Comparison of ENCODE assay signal across 36 cellular contexts in the genomic region with DNA sequence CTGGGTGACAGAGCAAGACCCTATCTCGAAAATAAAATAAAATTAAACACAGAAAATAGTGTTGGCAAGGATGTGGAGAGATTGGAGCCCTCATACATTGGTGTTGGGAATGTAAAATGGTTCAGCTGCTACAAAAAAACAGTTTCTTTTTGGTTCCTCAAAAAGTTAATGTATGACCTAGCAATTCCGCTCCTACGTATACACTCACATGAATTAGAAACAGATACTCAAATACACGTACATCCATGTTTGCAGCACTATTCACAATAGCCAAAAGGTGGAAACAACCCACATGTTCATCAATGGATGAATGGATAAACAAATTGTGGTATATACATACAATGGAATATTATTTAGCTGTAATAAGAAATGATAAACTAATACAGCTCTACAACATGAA.
"Had no signal": no experiment of that assay in that cellular context is flagged by ENCODE, and none has a peak within 500 bp of the region (broad histone marks: within the 10 kb centered on the region; RNA-seq: fewer than 3 reads in every experiment).

No MANE protein-coding gene starts in this region.

- DNase-seq: activated effector memory CD4-positive, alpha-beta T cell treated with anti-CD3 and anti-CD28 coated beads, Interleukin-2, amount 50 U/mL, for 16 hours; activated effector memory CD4-positive, alpha-beta T cell treated with Interleukin-2 at 50 U/mL for 16 hours; activated gamma-delta T cell; activated gamma-delta T cell treated with Interleukin-2 at 50 U/mL for 16 hours; activated naive CD4-positive, alpha-beta T cell; activated naive CD4-positive, alpha-beta T cell treated with anti-CD3 and anti-CD28 coated beads for 36 hours; activated naive CD4-positive, alpha-beta T cell treated with anti-CD3 and anti-CD28 coated beads, Interleukin-2, amount 10 ng/mL, durations not matched to agents 7 days and 5 days; activated naive CD4-positive, alpha-beta T cell treated with anti-CD3 and anti-CD28 coated beads, Interleukin-2, amount 50 U/mL, for 16 hours; activated naive CD4-positive, alpha-beta T cell treated with Interleukin-2 at 50 U/mL for 16 hours; activated naive CD8-positive, alpha-beta T cell treated with anti-CD3 and anti-CD28 coated beads for 36 hours; activated naive CD8-positive, alpha-beta T cell treated with anti-CD3 and anti-CD28 coated beads, Interleukin-2, amount 10 ng/mL, durations not matched to agents 7 days and 5 days; activated naive CD8-positive, alpha-beta T cell treated with anti-CD3 and anti-CD28 coated beads, Interleukin-2, amount 50 U/mL, for 24 hours; activated T-cell treated with anti-CD3 and anti-CD28 coated beads, Interleukin-2, amount 50 U/mL, for 4 hours; activated T-cell treated with anti-CD3 and anti-CD28 coated beads, Interleukin-2, amount 50 U/mL, for 48 hours; activated T-cell treated with anti-CD3 and anti-CD28 coated beads, Interleukin-2, amount 50 U/mL, for 72 hours; adrenal gland; amniotic stem cell; amygdala; anterior cingulate cortex; aorta; body of pancreas; brain microvascular endothelial cell; caudate nucleus; central memory CD4-positive, alpha-beta T cell; cerebellar nuclear complex had no signal

- ATAC-seq: activated naive CD4-positive, alpha-beta T cell treated with anti-CD3 and anti-CD28 coated beads, Interleukin-2, amount 50 U/mL, for 72 hours; activated naive CD8-positive, alpha-beta T cell treated with anti-CD3 and anti-CD28 coated beads, Interleukin-2, amount 50 U/mL, for 24 hours; activated T-cell treated with anti-CD3 and anti-CD28 coated beads, Interleukin-2, amount 50 U/mL, for 4 hours; activated T-cell treated with anti-CD3 and anti-CD28 coated beads, Interleukin-2, amount 50 U/mL, for 72 hours; activated T-helper 17 cell treated with anti-CD3 and anti-CD28 coated beads, Interleukin-2, amount 50 U/mL, for 72 hours; body of pancreas had no signal

- H3K4me1 Mint-ChIP-seq: activated naive CD4-positive, alpha-beta T cell treated with anti-CD3 and anti-CD28 coated beads, Interleukin-2, amount 10 ng/mL, durations not matched to agents 7 days and 5 days; activated naive CD8-positive, alpha-beta T cell treated with anti-CD3 and anti-CD28 coated beads, Interleukin-2, amount 10 ng/mL, durations not matched to agents 7 days and 5 days; activated T-helper 17 cell treated with anti-CD3 and anti-CD28 coated beads, Interleukin-2, amount 50 U/mL, for 72 hours; central memory CD8-positive, alpha-beta T cell had no signal

- H3K4me3 ChIP-seq: adrenal gland, ascending aorta, body of pancreas, breast epithelium, cardiac muscle cell had no signal

- H3K4me1 ChIP-seq: adrenal gland, ascending aorta, body of pancreas, breast epithelium had no signal

- H3K36me3 ChIP-seq: adrenal gland, ascending aorta, brain microvascular endothelial cell, breast epithelium, cardiac muscle cell had no signal

- H3K27me3 ChIP-seq: ascending aorta, body of pancreas, breast epithelium had no signal

- H3K9me3 Mint-ChIP-seq: activated naive CD4-positive, alpha-beta T cell treated with anti-CD3 and anti-CD28 coated beads for 36 hours; activated naive CD4-positive, alpha-beta T cell treated with anti-CD3 and anti-CD28 coated beads, Interleukin-2, amount 10 ng/mL, durations not matched to agents 7 days and 5 days; activated naive CD4-positive, alpha-beta T cell treated with anti-CD3 and anti-CD28 coated beads, Interleukin-2, amount 50 U/mL, for 72 hours; activated naive CD8-positive, alpha-beta T cell treated with anti-CD3 and anti-CD28 coated beads, Interleukin-2, amount 50 U/mL, for 24 hours; activated T-helper 1 cell treated with anti-CD3 and anti-CD28 coated beads, Interleukin-12 subunit alpha, Interleukin-12 subunit beta, Interleukin-2, Interleukin-4 antibody, amounts not matched to agents 30 ng/mL and 10 ng/mL and 1 ng/mL, durations not matched to agents 14 hours and 24 hours and 36 hours; activated T-helper 17 cell treated with anti-CD3 and anti-CD28 coated beads, Interleukin-2, amount 50 U/mL, for 72 hours; activated T-helper 2 cell treated with anti-CD3 and anti-CD28 coated beads, Interferon-gamma antibody, Interleukin-2, Interleukin-4, amounts not matched to agents 10 μg/mL and 5 μg/mL and 100 μg/mL, durations not matched to agents 14 hours and 24 hours and 36 hours had no signal

- H3K36me3 Mint-ChIP-seq: activated naive CD4-positive, alpha-beta T cell treated with anti-CD3 and anti-CD28 coated beads, Interleukin-2, amount 10 ng/mL, durations not matched to agents 7 days and 5 days; activated naive CD4-positive, alpha-beta T cell treated with anti-CD3 and anti-CD28 coated beads, Interleukin-2, amount 50 U/mL, for 72 hours; activated naive CD8-positive, alpha-beta T cell; activated naive CD8-positive, alpha-beta T cell treated with anti-CD3 and anti-CD28 coated beads for 36 hours; activated naive CD8-positive, alpha-beta T cell treated with anti-CD3 and anti-CD28 coated beads, Interleukin-2, amount 10 ng/mL, durations not matched to agents 7 days and 5 days; brain had no signal

- H3K27ac ChIP-seq: adrenal gland, ascending aorta, body of pancreas, brain microvascular endothelial cell, breast epithelium, cardiac muscle cell had no signal

- H3K27ac Mint-ChIP-seq: activated naive CD4-positive, alpha-beta T cell treated with anti-CD3 and anti-CD28 coated beads for 36 hours; activated naive CD4-positive, alpha-beta T cell treated with anti-CD3 and anti-CD28 coated beads, Interleukin-2, amount 10 ng/mL, durations not matched to agents 7 days and 5 days; activated naive CD4-positive, alpha-beta T cell treated with anti-CD3 and anti-CD28 coated beads, Interleukin-2, amount 50 U/mL, for 24 hours; activated naive CD4-positive, alpha-beta T cell treated with anti-CD3 and anti-CD28 coated beads, Interleukin-2, amount 50 U/mL, for 72 hours; activated naive CD8-positive, alpha-beta T cell; activated naive CD8-positive, alpha-beta T cell treated with anti-CD3 and anti-CD28 coated beads, Interleukin-2, amount 10 ng/mL, durations not matched to agents 7 days and 5 days; activated naive CD8-positive, alpha-beta T cell treated with anti-CD3 and anti-CD28 coated beads, Interleukin-2, amount 50 U/mL, for 24 hours; activated T-cell treated with anti-CD3 and anti-CD28 coated beads, Interleukin-2, amount 50 U/mL, for 72 hours; activated T-helper 1 cell treated with anti-CD3 and anti-CD28 coated beads, Interleukin-12 subunit alpha, Interleukin-12 subunit beta, Interleukin-2, Interleukin-4 antibody, amounts not matched to agents 30 ng/mL and 10 ng/mL and 1 ng/mL, durations not matched to agents 14 hours and 24 hours and 36 hours; activated T-helper 17 cell treated with anti-CD3 and anti-CD28 coated beads, Interleukin-2, amount 50 U/mL, for 72 hours; activated T-helper 2 cell treated with anti-CD3 and anti-CD28 coated beads, Interferon-gamma antibody, Interleukin-2, Interleukin-4, amounts not matched to agents 10 μg/mL and 5 μg/mL and 100 μg/mL, durations not matched to agents 14 hours and 24 hours and 36 hours; brain had no signal

- H3K4me3 Mint-ChIP-seq: activated naive CD4-positive, alpha-beta T cell treated with anti-CD3 and anti-CD28 coated beads for 36 hours; activated naive CD4-positive, alpha-beta T cell treated with anti-CD3 and anti-CD28 coated beads, Interleukin-2, amount 10 ng/mL, durations not matched to agents 7 days and 5 days; activated naive CD4-positive, alpha-beta T cell treated with anti-CD3 and anti-CD28 coated beads, Interleukin-2, amount 50 U/mL, for 24 hours; activated naive CD8-positive, alpha-beta T cell; activated naive CD8-positive, alpha-beta T cell treated with anti-CD3 and anti-CD28 coated beads for 36 hours; activated naive CD8-positive, alpha-beta T cell treated with anti-CD3 and anti-CD28 coated beads, Interleukin-2, amount 10 ng/mL, durations not matched to agents 7 days and 5 days; activated naive CD8-positive, alpha-beta T cell treated with anti-CD3 and anti-CD28 coated beads, Interleukin-2, amount 50 U/mL, for 24 hours; activated T-cell treated with anti-CD3 and anti-CD28 coated beads, Interleukin-2, amount 50 U/mL, for 4 hours; activated T-cell treated with anti-CD3 and anti-CD28 coated beads, Interleukin-2, amount 50 U/mL, for 72 hours; activated T-helper 1 cell treated with anti-CD3 and anti-CD28 coated beads, Interleukin-12 subunit alpha, Interleukin-12 subunit beta, Interleukin-2, Interleukin-4 antibody, amounts not matched to agents 30 ng/mL and 10 ng/mL and 1 ng/mL, durations not matched to agents 14 hours and 24 hours and 36 hours; activated T-helper 17 cell treated with anti-CD3 and anti-CD28 coated beads, Interleukin-2, amount 50 U/mL, for 72 hours; brain; central memory CD8-positive, alpha-beta T cell had no signal

- H3K9me3 ChIP-seq: adrenal gland, ascending aorta, body of pancreas had no signal
